1 cellular context compared by ENCODE assay signal in the genomic region with DNA sequence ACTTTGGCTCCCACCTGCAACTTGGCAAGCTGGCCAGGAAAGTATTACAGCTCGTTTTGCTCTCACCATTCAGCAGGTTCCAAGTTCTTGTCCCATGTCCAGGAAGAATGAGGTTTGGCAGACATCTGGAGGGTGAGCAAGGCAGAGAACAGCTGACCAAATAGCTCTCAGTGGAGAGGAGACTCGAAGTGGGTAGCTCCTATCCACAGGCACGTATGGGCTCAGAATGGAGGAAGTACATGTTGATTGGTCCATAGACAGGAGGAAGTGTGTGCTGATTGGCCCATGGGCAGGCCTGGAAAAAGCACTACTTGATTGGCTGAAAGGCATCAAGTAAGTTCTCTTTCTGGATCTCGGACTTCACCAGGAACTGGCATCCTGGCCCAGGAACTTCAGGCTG.
TF ChIP-seq lines count a peak whose summit lies in the region.

No MANE protein-coding gene starts in this region.

TF ChIP-seq in HepG2, 621 proteins besides CTCF, POLR2A, EP300 and RAD21 (continued from another document):
- TF ChIP-seq SALL1 (CRISPR knock-in tag; IDR thresholded peaks at IDR 0.05) (peak; percentile 47; the same call in 1 of the 2 replicates), MATR3 (CRISPR knock-in tag; IDR thresholded peaks at IDR 0.05) (no peak), MIER2 (CRISPR knock-in tag; IDR thresholded peaks at IDR 0.05) (no peak), ZSCAN30 (CRISPR knock-in tag; IDR thresholded peaks at IDR 0.05) (no peak), GABPA (IDR thresholded peaks at IDR 0.05; ENCODE audit: low read depth, low read length) (peak; percentile 12; the same call in 1 of the 2 replicates), GABPA (CRISPR knock-in tag; IDR thresholded peaks at IDR 0.05; ENCODE audit: low read depth) (peak; percentile 74), ZNF563 (CRISPR knock-in tag; IDR thresholded peaks at IDR 0.05) (no peak), HOXD1 (CRISPR knock-in tag; IDR thresholded peaks at IDR 0.05) (no peak), ZNF230 (CRISPR knock-in tag; IDR thresholded peaks at IDR 0.05) (no peak), SNAI1 (CRISPR knock-in tag; IDR thresholded peaks at IDR 0.05; ENCODE audit: borderline replicate concordance) (no peak), ZNF430 (CRISPR knock-in tag; IDR thresholded peaks at IDR 0.05) (no peak), BHLHE40 (IDR thresholded peaks at IDR 0.05; ENCODE audit: low read length) (no peak), KAT8 (CRISPR knock-in tag; IDR thresholded peaks at IDR 0.05) (0 out of 2 replicates have a peak, but pooled peaks have one; percentile 49), NR3C1 (CRISPR knock-in tag; IDR thresholded peaks at IDR 0.05) (no peak), ZNF530 (CRISPR knock-in tag; IDR thresholded peaks at IDR 0.05; ENCODE audit: low read depth) (no peak), MYC (CRISPR knock-in tag; IDR thresholded peaks at IDR 0.05; ENCODE audit: borderline replicate concordance) (no peak), GABPB1 (CRISPR knock-in tag; IDR thresholded peaks at IDR 0.05) (peak; percentile 28; the same call in 1 of the 2 replicates), BCL6 (CRISPR knock-in tag; IDR thresholded peaks at IDR 0.05) (no peak), PHF8 (CRISPR knock-in tag; IDR thresholded peaks at IDR 0.05) (peak; percentile 40; the same call in 1 of the 2 replicates), HMG20A (CRISPR knock-in tag; IDR thresholded peaks at IDR 0.05; ENCODE audit: borderline replicate concordance) (no peak), IRF2 (CRISPR knock-in tag; IDR thresholded peaks at IDR 0.05) (no peak), TAF1 (CRISPR knock-in tag; IDR thresholded peaks at IDR 0.05) (peak; percentile 36; the same call in 1 of the 2 replicates), MED13 (CRISPR knock-in tag; IDR thresholded peaks at IDR 0.05) (no peak), ZNF709 (CRISPR knock-in tag; IDR thresholded peaks at IDR 0.05) (no peak), TEAD2 (CRISPR knock-in tag; IDR thresholded peaks at IDR 0.05) (no peak), ZNF354B (CRISPR knock-in tag; IDR thresholded peaks at IDR 0.05) (no peak), MEF2D (CRISPR knock-in tag; IDR thresholded peaks at IDR 0.05) (no peak), ZFY (CRISPR knock-in tag; IDR thresholded peaks at IDR 0.05) (peak; percentile 24; the same call in 1 of the 2 replicates), MAFK (conservative IDR thresholded peaks at IDR 0.05 in 1 of 2, IDR thresholded peaks at IDR 0.05 in 1 of 2; ENCODE audit: low read length in 2 of 2) (no peak), XBP1 (CRISPR knock-in tag; IDR thresholded peaks at IDR 0.05) (no peak), SIN3A (IDR thresholded peaks at IDR 0.05; ENCODE audit: borderline replicate concordance, low read depth, low read length) (no peak), KAT2B (IDR thresholded peaks at IDR 0.05; ENCODE audit: borderline replicate concordance, low read depth, low read length) (no peak), AGO2 (optimal IDR thresholded peaks at IDR 0.05; ENCODE audit: low read depth, low read length) (no peak), CHD2 (IDR thresholded peaks at IDR 0.05; ENCODE audit: low read depth, low read length) (no peak), ZNF225 (CRISPR knock-in tag; IDR thresholded peaks at IDR 0.05) (no peak), ELF1 (CRISPR knock-in tag; IDR thresholded peaks at IDR 0.05) (peak; percentile 84), REL (CRISPR knock-in tag; conservative IDR thresholded peaks at IDR 0.05) (no peak)
- TF ChIP-seq, protein P1, sequence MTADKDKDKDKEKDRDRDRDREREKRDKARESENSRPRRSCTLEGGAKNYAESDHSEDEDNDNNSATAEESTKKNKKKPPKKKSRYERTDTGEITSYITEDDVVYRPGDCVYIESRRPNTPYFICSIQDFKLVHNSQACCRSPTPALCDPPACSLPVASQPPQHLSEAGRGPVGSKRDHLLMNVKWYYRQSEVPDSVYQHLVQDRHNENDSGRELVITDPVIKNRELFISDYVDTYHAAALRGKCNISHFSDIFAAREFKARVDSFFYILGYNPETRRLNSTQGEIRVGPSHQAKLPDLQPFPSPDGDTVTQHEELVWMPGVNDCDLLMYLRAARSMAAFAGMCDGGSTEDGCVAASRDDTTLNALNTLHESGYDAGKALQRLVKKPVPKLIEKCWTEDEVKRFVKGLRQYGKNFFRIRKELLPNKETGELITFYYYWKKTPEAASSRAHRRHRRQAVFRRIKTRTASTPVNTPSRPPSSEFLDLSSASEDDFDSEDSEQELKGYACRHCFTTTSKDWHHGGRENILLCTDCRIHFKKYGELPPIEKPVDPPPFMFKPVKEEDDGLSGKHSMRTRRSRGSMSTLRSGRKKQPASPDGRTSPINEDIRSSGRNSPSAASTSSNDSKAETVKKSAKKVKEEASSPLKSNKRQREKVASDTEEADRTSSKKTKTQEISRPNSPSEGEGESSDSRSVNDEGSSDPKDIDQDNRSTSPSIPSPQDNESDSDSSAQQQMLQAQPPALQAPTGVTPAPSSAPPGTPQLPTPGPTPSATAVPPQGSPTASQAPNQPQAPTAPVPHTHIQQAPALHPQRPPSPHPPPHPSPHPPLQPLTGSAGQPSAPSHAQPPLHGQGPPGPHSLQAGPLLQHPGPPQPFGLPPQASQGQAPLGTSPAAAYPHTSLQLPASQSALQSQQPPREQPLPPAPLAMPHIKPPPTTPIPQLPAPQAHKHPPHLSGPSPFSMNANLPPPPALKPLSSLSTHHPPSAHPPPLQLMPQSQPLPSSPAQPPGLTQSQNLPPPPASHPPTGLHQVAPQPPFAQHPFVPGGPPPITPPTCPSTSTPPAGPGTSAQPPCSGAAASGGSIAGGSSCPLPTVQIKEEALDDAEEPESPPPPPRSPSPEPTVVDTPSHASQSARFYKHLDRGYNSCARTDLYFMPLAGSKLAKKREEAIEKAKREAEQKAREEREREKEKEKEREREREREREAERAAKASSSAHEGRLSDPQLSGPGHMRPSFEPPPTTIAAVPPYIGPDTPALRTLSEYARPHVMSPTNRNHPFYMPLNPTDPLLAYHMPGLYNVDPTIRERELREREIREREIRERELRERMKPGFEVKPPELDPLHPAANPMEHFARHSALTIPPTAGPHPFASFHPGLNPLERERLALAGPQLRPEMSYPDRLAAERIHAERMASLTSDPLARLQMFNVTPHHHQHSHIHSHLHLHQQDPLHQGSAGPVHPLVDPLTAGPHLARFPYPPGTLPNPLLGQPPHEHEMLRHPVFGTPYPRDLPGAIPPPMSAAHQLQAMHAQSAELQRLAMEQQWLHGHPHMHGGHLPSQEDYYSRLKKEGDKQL (CRISPR knock-in tag; IDR thresholded peaks at IDR 0.05; ENCODE audit: low read depth): no peak
- TF ChIP-seq, protein P2, sequence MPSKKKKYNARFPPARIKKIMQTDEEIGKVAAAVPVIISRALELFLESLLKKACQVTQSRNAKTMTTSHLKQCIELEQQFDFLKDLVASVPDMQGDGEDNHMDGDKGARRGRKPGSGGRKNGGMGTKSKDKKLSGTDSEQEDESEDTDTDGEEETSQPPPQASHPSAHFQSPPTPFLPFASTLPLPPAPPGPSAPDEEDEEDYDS (CRISPR knock-in tag; IDR thresholded peaks at IDR 0.05): 0 out of 2 replicates have a peak, but pooled peaks have one; percentile 42
- TF ChIP-seq, protein P3, sequence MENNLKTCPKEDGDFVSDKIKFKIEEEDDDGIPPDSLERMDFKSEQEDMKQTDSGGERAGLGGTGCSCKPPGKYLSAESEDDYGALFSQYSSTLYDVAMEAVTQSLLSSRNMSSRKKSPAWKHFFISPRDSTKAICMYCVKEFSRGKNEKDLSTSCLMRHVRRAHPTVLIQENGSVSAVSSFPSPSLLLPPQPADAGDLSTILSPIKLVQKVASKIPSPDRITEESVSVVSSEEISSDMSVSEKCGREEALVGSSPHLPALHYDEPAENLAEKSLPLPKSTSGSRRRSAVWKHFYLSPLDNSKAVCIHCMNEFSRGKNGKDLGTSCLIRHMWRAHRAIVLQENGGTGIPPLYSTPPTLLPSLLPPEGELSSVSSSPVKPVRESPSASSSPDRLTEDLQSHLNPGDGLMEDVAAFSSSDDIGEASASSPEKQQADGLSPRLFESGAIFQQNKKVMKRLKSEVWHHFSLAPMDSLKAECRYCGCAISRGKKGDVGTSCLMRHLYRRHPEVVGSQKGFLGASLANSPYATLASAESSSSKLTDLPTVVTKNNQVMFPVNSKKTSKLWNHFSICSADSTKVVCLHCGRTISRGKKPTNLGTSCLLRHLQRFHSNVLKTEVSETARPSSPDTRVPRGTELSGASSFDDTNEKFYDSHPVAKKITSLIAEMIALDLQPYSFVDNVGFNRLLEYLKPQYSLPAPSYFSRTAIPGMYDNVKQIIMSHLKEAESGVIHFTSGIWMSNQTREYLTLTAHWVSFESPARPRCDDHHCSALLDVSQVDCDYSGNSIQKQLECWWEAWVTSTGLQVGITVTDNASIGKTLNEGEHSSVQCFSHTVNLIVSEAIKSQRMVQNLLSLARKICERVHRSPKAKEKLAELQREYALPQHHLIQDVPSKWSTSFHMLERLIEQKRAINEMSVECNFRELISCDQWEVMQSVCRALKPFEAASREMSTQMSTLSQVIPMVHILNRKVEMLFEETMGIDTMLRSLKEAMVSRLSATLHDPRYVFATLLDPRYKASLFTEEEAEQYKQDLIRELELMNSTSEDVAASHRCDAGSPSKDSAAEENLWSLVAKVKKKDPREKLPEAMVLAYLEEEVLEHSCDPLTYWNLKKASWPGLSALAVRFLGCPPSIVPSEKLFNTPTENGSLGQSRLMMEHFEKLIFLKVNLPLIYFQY (CRISPR knock-in tag; IDR thresholded peaks at IDR 0.05; ENCODE audit: borderline replicate concordance): no peak
- TF ChIP-seq, protein P4, sequence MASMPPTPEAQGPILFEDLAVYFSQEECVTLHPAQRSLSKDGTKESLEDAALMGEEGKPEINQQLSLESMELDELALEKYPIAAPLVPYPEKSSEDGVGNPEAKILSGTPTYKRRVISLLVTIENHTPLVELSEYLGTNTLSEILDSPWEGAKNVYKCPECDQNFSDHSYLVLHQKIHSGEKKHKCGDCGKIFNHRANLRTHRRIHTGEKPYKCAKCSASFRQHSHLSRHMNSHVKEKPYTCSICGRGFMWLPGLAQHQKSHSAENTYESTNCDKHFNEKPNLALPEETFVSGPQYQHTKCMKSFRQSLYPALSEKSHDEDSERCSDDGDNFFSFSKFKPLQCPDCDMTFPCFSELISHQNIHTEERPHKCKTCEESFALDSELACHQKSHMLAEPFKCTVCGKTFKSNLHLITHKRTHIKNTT (CRISPR knock-in tag; IDR thresholded peaks at IDR 0.05): no peak
- TF ChIP-seq, protein P5, sequence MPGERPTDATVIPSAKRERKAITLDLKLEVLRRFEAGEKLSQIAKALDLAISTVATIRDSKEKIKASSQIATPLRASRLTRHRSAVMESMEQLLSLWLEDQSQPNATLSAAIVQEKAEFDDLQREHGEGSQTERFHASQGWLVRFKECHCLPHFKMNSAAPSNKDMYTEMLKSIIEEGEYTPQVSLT (CRISPR knock-in tag; IDR thresholded peaks at IDR 0.05; ENCODE audit: borderline replicate concordance, low read depth): no peak
- TF ChIP-seq, protein P6, sequence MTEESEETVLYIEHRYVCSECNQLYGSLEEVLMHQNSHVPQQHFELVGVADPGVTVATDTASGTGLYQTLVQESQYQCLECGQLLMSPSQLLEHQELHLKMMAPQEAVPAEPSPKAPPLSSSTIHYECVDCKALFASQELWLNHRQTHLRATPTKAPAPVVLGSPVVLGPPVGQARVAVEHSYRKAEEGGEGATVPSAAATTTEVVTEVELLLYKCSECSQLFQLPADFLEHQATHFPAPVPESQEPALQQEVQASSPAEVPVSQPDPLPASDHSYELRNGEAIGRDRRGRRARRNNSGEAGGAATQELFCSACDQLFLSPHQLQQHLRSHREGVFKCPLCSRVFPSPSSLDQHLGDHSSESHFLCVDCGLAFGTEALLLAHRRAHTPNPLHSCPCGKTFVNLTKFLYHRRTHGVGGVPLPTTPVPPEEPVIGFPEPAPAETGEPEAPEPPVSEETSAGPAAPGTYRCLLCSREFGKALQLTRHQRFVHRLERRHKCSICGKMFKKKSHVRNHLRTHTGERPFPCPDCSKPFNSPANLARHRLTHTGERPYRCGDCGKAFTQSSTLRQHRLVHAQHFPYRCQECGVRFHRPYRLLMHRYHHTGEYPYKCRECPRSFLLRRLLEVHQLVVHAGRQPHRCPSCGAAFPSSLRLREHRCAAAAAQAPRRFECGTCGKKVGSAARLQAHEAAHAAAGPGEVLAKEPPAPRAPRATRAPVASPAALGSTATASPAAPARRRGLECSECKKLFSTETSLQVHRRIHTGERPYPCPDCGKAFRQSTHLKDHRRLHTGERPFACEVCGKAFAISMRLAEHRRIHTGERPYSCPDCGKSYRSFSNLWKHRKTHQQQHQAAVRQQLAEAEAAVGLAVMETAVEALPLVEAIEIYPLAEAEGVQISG (CRISPR knock-in tag; IDR thresholded peaks at IDR 0.05): no peak
- TF ChIP-seq, protein P7, sequence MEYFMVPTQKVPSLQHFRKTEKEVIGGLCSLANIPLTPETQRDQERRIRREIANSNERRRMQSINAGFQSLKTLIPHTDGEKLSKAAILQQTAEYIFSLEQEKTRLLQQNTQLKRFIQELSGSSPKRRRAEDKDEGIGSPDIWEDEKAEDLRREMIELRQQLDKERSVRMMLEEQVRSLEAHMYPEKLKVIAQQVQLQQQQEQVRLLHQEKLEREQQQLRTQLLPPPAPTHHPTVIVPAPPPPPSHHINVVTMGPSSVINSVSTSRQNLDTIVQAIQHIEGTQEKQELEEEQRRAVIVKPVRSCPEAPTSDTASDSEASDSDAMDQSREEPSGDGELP (IDR thresholded peaks at IDR 0.05; ENCODE audit: borderline replicate concordance, low read depth): peak; percentile 72; the same call in 1 of the 2 replicates
- TF ChIP-seq, protein P8, sequence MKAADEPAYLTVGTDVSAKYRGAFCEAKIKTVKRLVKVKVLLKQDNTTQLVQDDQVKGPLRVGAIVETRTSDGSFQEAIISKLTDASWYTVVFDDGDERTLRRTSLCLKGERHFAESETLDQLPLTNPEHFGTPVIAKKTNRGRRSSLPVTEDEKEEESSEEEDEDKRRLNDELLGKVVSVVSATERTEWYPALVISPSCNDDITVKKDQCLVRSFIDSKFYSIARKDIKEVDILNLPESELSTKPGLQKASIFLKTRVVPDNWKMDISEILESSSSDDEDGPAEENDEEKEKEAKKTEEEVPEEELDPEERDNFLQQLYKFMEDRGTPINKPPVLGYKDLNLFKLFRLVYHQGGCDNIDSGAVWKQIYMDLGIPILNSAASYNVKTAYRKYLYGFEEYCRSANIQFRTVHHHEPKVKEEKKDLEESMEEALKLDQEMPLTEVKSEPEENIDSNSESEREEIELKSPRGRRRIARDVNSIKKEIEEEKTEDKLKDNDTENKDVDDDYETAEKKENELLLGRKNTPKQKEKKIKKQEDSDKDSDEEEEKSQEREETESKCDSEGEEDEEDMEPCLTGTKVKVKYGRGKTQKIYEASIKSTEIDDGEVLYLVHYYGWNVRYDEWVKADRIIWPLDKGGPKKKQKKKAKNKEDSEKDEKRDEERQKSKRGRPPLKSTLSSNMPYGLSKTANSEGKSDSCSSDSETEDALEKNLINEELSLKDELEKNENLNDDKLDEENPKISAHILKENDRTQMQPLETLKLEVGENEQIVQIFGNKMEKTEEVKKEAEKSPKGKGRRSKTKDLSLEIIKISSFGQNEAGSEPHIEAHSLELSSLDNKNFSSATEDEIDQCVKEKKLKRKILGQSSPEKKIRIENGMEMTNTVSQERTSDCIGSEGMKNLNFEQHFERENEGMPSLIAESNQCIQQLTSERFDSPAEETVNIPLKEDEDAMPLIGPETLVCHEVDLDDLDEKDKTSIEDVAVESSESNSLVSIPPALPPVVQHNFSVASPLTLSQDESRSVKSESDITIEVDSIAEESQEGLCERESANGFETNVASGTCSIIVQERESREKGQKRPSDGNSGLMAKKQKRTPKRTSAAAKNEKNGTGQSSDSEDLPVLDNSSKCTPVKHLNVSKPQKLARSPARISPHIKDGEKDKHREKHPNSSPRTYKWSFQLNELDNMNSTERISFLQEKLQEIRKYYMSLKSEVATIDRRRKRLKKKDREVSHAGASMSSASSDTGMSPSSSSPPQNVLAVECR (CRISPR knock-in tag; IDR thresholded peaks at IDR 0.05; ENCODE audit: borderline replicate concordance): peak; percentile 59; the same call in 1 of the 2 replicates
